In the genomic region with DNA sequence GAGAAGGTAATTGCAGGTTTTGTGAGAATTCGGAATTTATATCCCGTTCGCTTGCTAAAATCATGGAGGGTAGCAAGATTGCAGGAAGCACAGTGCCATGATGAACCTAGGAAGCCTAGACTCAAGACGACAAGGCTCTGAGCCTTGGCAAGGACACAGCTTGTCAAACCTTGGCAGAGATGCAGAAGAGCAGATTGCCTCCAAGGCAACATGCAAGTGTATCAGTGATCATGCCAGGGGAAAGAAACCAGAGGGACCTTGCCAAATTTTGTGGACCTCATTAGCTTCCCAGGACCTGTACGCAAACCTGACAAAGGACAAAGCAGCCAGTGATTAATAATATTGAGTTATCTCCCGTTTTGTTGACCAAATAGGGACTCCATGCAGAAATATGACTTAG, we compare ENCODE assay signal across 27 cellular contexts.
DNase-seq lines count a peak whose midpoint lies in the region; ATAC-seq and TF ChIP-seq lines count a peak whose summit lies in the region.
"Had no signal": no experiment of that assay in that cellular context is flagged by ENCODE, and none has a peak within 500 bp of the region (broad histone marks: within the 10 kb centered on the region; RNA-seq: fewer than 3 reads in every experiment).

No MANE protein-coding gene starts in this region.

- H3F3A ChIP-seq in Loucy (ENCODE audit: low read depth): peaks cover 11% of the 10 kb centered on the region

- no peaks in the 10 kb centered on the region for H3K79me2 ChIP-seq in Loucy (ENCODE audit: insufficient read depth, low read length)

- ATAC-seq in HG03457 (IDR thresholded peaks at IDR 0.05; ENCODE audit: unreplicated experiment): no peak
- ATAC-seq: activated CD4-positive, CD25-positive, alpha-beta regulatory T cell treated with anti-CD3 and anti-CD28 coated beads, Interleukin-2, amount 50 U/mL, for 24 hours; K562; left lung; naive thymus-derived CD4-positive, alpha-beta T cell had no signal

- H3K36me3 ChIP-seq in Loucy (ENCODE audit: insufficient read depth, low read length): no peaks in the 10 kb centered on the region
- H3K36me3 ChIP-seq: BLaER1, esophagus muscularis mucosa, HAP-1, left lung, Peyer's patch, SJCRH30, spleen, tibial nerve had no signal

- H3K9me2 ChIP-seq in Loucy (replicated peaks; ENCODE audit: low read depth, low read length): no peaks in the 10 kb centered on the region

- H3K4me3 ChIP-seq in Loucy (ENCODE audit: low read length, poor library complexity, severe bottlenecking): no peak overlapping the region
- H3K4me3 ChIP-seq: BLaER1, esophagus muscularis mucosa, HAP-1, K562, left lung, Peyer's patch, SJCRH30, spleen, tibial nerve had no signal

- H3K4me2 ChIP-seq in Loucy (ENCODE audit: low read depth, low read length, poor library complexity, severe bottlenecking): no peak overlapping the region
- H3K4me2 ChIP-seq: BLaER1 had no signal

- peaks cover 24% of the 10 kb centered on the region for H3K4me1 ChIP-seq in Loucy (ENCODE audit: insufficient read depth, low read length, poor library complexity, severe bottlenecking)
- H3K4me1 ChIP-seq: HAP-1, Peyer's patch had no signal

- no peaks in the 10 kb centered on the region for H3K27me3 ChIP-seq in Loucy (ENCODE audit: insufficient read depth, low read length, poor library complexity, severe bottlenecking)
- H3K27me3 ChIP-seq: BLaER1, esophagus muscularis mucosa, left lung, Peyer's patch, SJCRH30, tibial nerve had no signal

- peak overlapping the region; percentile 4; the same call in 1 of the 2 replicates for H2AFZ ChIP-seq in Loucy (ENCODE audit: low read length)

- H4K20me1 ChIP-seq in Loucy (ENCODE audit: insufficient read depth, low read length, poor library complexity, severe bottlenecking): no peaks in the 10 kb centered on the region
- H4K20me1 ChIP-seq: BLaER1 had no signal

- no peaks in the 10 kb centered on the region for H3K9me3 ChIP-seq in Loucy (ENCODE audit: insufficient read depth, low read depth, low read length)
- H3K9me3 ChIP-seq: BLaER1, esophagus muscularis mucosa, HAP-1, Peyer's patch, SJCRH30, spleen, tibial nerve had no signal

- H3K9ac ChIP-seq in Loucy (ENCODE audit: low read depth, low read length, poor library complexity, severe bottlenecking): no peak overlapping the region
- H3K9ac ChIP-seq: BLaER1 had no signal

- no peak for TF ChIP-seq CTCF in Loucy (conservative IDR thresholded peaks at IDR 0.05; ENCODE audit: low read length)

- DNase-seq in COR-L47 (lab: John Stamatoyannopoulos, UW) (peak; percentile 21), anterior cingulate cortex (lab: John Stamatoyannopoulos, UW) (peak in 30 of 58 donors; percentile 1 to 58 (median 8)), inferior parietal cortex (ENCODE audit: extremely low spot score) (peak; percentile 32), retina (no peak)
- no peak for DNase-seq in activated CD8-positive, alpha-beta memory T cell treated with anti-CD3 and anti-CD28 coated beads, Interleukin-2, amount 50 U/mL, for 4 hours
- DNase-seq: activated CD4-positive, alpha-beta T cell treated with anti-CD3 and anti-CD28 coated beads, Interleukin-2, amount 50 U/mL, for 48 hours; activated CD8-positive, alpha-beta memory T cell treated with anti-CD3 and anti-CD28 coated beads, Interleukin-2, amount 50 U/mL, for 48 hours; cortex of kidney; DMS79; GF-D8; immature natural killer cell; left lung; MM.1S; naive thymus-derived CD4-positive, alpha-beta T cell; NCI-H1436; NCI-H524 treated with DMSO at 0.1 percent for 48 hours; Peyer's patch; SJCRH30; spleen had no signal

Comparison
In these comparisons a context has a peak if more than half of its experiments do, and no peak if none do; other contexts are left out.
1. DNase-seq: peak in COR-L47 (single experiment), anterior cingulate cortex (30 of 58) and inferior parietal cortex (single experiment); none in retina (single experiment) and activated CD8-positive, alpha-beta memory T cell treated with anti-CD3 and anti-CD28 coated beads, Interleukin-2, amount 50 U/mL, for 4 hours (single experiment).